ENCODE assay signal across 31 cellular contexts in genomic region chr13:110696776-110697175, GRCh38. TPM values are rescaled to one million over a fixed set of nuclear protein-coding genes. Genes with fewer than 3 reads are reported as not detected.
DNase-seq lines count a peak whose midpoint lies in the region; ATAC-seq and TF ChIP-seq lines count a peak whose summit lies in the region.
"Had no signal": no experiment of that assay in that cellular context is flagged by ENCODE, and none has a peak within 500 bp of the region (broad histone marks: within the 10 kb centered on the region; RNA-seq: fewer than 3 reads in every experiment).

No MANE protein-coding gene starts in this region.

- DNase-seq in activated naive CD8-positive, alpha-beta T cell treated with anti-CD3 and anti-CD28 coated beads for 36 hours = no peak
- DNase-seq in activated naive CD8-positive, alpha-beta T cell treated with anti-CD3 and anti-CD28 coated beads, Interleukin-2, amount 50 U/mL, for 24 hours = no peak
- DNase-seq in RWPE1 (ENCODE audit: low spot score) (no peak), left lobe of liver (ENCODE audit: low spot score) (peak; percentile 37), type B pancreatic cell (ENCODE audit: extremely low spot score, unreplicated experiment) (peak; percentile 39), germinal center (ENCODE audit: low spot score) (no peak), NOMO-1 treated with DMSO at 0.1 percent for 48 hours (lab: John Stamatoyannopoulos, UW; ENCODE audit: unreplicated experiment) (no peak)
- no peak for DNase-seq in activated T-helper 1 cell treated with anti-CD3 and anti-CD28 coated beads, Interleukin-12 subunit alpha, Interleukin-12 subunit beta, Interleukin-2, Interleukin-4 antibody, amounts not matched to agents 30 ng/mL and 10 ng/mL and 1 ng/mL, durations not matched to agents 14 hours and 24 hours and 36 hours (ENCODE audit: low spot score)
- DNase-seq: activated CD4-positive, alpha-beta T cell treated with anti-CD3 and anti-CD28 coated beads, Interleukin-2, amount 50 U/mL, for 48 hours; activated T-cell treated with anti-CD3 and anti-CD28 coated beads, Interleukin-2, amount 50 U/mL, for 1 hour; C1 segment of cervical spinal cord; cerebellar nuclear complex; DMS79; foreskin fibroblast; GDM1; Karpas-422; MV-4-11; naive B cell; NCI-H1436; NCI-H345; nucleus accumbens; SIG-M5; stimulated activated CD4-positive, alpha-beta T cell treated with anti-CD3 and anti-CD28 coated beads, Interleukin-15, amount 100 ng/mL, for 24 hours; stimulated activated CD4-positive, alpha-beta T cell treated with anti-CD3 and anti-CD28 coated beads, Interleukin-4, amount 100 ng/mL, for 4 hours; SW 1271; upper lobe of left lung had no signal

- no peak for ATAC-seq in activated naive CD8-positive, alpha-beta T cell treated with anti-CD3 and anti-CD28 coated beads, Interleukin-2, amount 50 U/mL, for 24 hours
- no peak for ATAC-seq in left lobe of liver
- ATAC-seq: Panc1; stimulated activated effector memory CD8-positive, alpha-beta T cell treated with anti-CD3 and anti-CD28 coated beads, Interleukin-12 subunit alpha, Interleukin-12 subunit beta, amount 100 ng/mL, for 72 hours had no signal

- H3K4me1 Mint-ChIP-seq in activated naive CD8-positive, alpha-beta T cell treated with anti-CD3 and anti-CD28 coated beads for 36 hours = peaks cover 20% of the 10 kb centered on the region
- peaks cover 21% of the 10 kb centered on the region for H3K4me1 Mint-ChIP-seq in activated naive CD8-positive, alpha-beta T cell treated with anti-CD3 and anti-CD28 coated beads, Interleukin-2, amount 50 U/mL, for 24 hours
- H3K4me1 Mint-ChIP-seq in type B pancreatic cell (ENCODE audit: unreplicated experiment) = no peaks in the 10 kb centered on the region
- peaks cover 10% of the 10 kb centered on the region for H3K4me1 Mint-ChIP-seq in activated T-helper 1 cell treated with anti-CD3 and anti-CD28 coated beads, Interleukin-12 subunit alpha, Interleukin-12 subunit beta, Interleukin-2, Interleukin-4 antibody, amounts not matched to agents 30 ng/mL and 10 ng/mL and 1 ng/mL, durations not matched to agents 14 hours and 24 hours and 36 hours (ENCODE audit: low read depth)
- H3K4me1 Mint-ChIP-seq: mesothelial cell of epicardium had no signal

- H3K27ac ChIP-seq in RWPE1 = peak overlapping the region; percentile 20; the same call in 1 of the 2 replicates
- H3K27ac ChIP-seq: esophagus muscularis mucosa, upper lobe of left lung had no signal

- no peak overlapping the region for H3K4me3 Mint-ChIP-seq in activated naive CD8-positive, alpha-beta T cell treated with anti-CD3 and anti-CD28 coated beads for 36 hours
- H3K4me3 Mint-ChIP-seq in activated naive CD8-positive, alpha-beta T cell treated with anti-CD3 and anti-CD28 coated beads, Interleukin-2, amount 50 U/mL, for 24 hours = no peak overlapping the region
- no peak overlapping the region for H3K4me3 Mint-ChIP-seq in type B pancreatic cell
- no peak overlapping the region for H3K4me3 Mint-ChIP-seq in activated T-helper 1 cell treated with anti-CD3 and anti-CD28 coated beads, Interleukin-12 subunit alpha, Interleukin-12 subunit beta, Interleukin-2, Interleukin-4 antibody, amounts not matched to agents 30 ng/mL and 10 ng/mL and 1 ng/mL, durations not matched to agents 14 hours and 24 hours and 36 hours
- H3K4me3 Mint-ChIP-seq: brain; mesothelial cell of epicardium; naive B cell; stimulated activated effector memory CD8-positive, alpha-beta T cell treated with anti-CD3 and anti-CD28 coated beads, Interleukin-12 subunit alpha, Interleukin-12 subunit beta, amount 100 ng/mL, for 72 hours had no signal

- intact Hi-C loops in activated T-helper 1 cell treated with anti-CD3 and anti-CD28 coated beads, Interleukin-12 subunit alpha, Interleukin-12 subunit beta, Interleukin-2, Interleukin-4 antibody, amounts not matched to agents 30 ng/mL and 10 ng/mL and 1 ng/mL, durations not matched to agents 14 hours and 24 hours and 36 hours (cut with micrococcal nuclease) = no loop called here

- H3K27ac Mint-ChIP-seq in activated naive CD8-positive, alpha-beta T cell treated with anti-CD3 and anti-CD28 coated beads for 36 hours = peak overlapping the region; percentile 39
- no peak overlapping the region for H3K27ac Mint-ChIP-seq in activated naive CD8-positive, alpha-beta T cell treated with anti-CD3 and anti-CD28 coated beads, Interleukin-2, amount 50 U/mL, for 24 hours
- H3K27ac Mint-ChIP-seq in type B pancreatic cell = no peak overlapping the region
- H3K27ac Mint-ChIP-seq in activated T-helper 1 cell treated with anti-CD3 and anti-CD28 coated beads, Interleukin-12 subunit alpha, Interleukin-12 subunit beta, Interleukin-2, Interleukin-4 antibody, amounts not matched to agents 30 ng/mL and 10 ng/mL and 1 ng/mL, durations not matched to agents 14 hours and 24 hours and 36 hours = no peak overlapping the region
- H3K27ac Mint-ChIP-seq: mesothelial cell of epicardium; stimulated activated effector memory CD8-positive, alpha-beta T cell treated with anti-CD3 and anti-CD28 coated beads, Interleukin-12 subunit alpha, Interleukin-12 subunit beta, amount 100 ng/mL, for 72 hours had no signal

- H3K27me3 Mint-ChIP-seq in activated naive CD8-positive, alpha-beta T cell treated with anti-CD3 and anti-CD28 coated beads for 36 hours = no peaks in the 10 kb centered on the region
- H3K27me3 Mint-ChIP-seq in activated naive CD8-positive, alpha-beta T cell treated with anti-CD3 and anti-CD28 coated beads, Interleukin-2, amount 50 U/mL, for 24 hours = no peaks in the 10 kb centered on the region
- H3K27me3 Mint-ChIP-seq in type B pancreatic cell = no peaks in the 10 kb centered on the region
- no peaks in the 10 kb centered on the region for H3K27me3 Mint-ChIP-seq in activated T-helper 1 cell treated with anti-CD3 and anti-CD28 coated beads, Interleukin-12 subunit alpha, Interleukin-12 subunit beta, Interleukin-2, Interleukin-4 antibody, amounts not matched to agents 30 ng/mL and 10 ng/mL and 1 ng/mL, durations not matched to agents 14 hours and 24 hours and 36 hours (ENCODE audit: insufficient read depth)
- H3K27me3 Mint-ChIP-seq: brain, naive B cell had no signal

- peaks cover 28% of the 10 kb centered on the region for H3K36me3 Mint-ChIP-seq in activated naive CD8-positive, alpha-beta T cell treated with anti-CD3 and anti-CD28 coated beads for 36 hours
- H3K36me3 Mint-ChIP-seq in activated naive CD8-positive, alpha-beta T cell treated with anti-CD3 and anti-CD28 coated beads, Interleukin-2, amount 50 U/mL, for 24 hours (ENCODE audit: low read depth) = peaks cover 41% of the 10 kb centered on the region
- H3K36me3 Mint-ChIP-seq in type B pancreatic cell = peaks cover 22% of the 10 kb centered on the region
- peaks cover 46% of the 10 kb centered on the region for H3K36me3 Mint-ChIP-seq in activated T-helper 1 cell treated with anti-CD3 and anti-CD28 coated beads, Interleukin-12 subunit alpha, Interleukin-12 subunit beta, Interleukin-2, Interleukin-4 antibody, amounts not matched to agents 30 ng/mL and 10 ng/mL and 1 ng/mL, durations not matched to agents 14 hours and 24 hours and 36 hours (ENCODE audit: low read depth)

- CTCF ChIA-PET in RWPE1 (lab: Yijun Ruan, JAX) = no interaction called here

- TF ChIP-seq CTCF in RWPE1 (conservative IDR thresholded peaks at IDR 0.05; ENCODE audit: low read depth) = no peak
- TF ChIP-seq CTCF in type B pancreatic cell (conservative IDR thresholded peaks at IDR 0.05) = no peak

- POLR2A ChIA-PET in RWPE1 (lab: Yijun Ruan, JAX; ENCODE audit: low non-redundant PET) = no interaction called here

- H3K9me3 Mint-ChIP-seq in activated naive CD8-positive, alpha-beta T cell treated with anti-CD3 and anti-CD28 coated beads for 36 hours = no peaks in the 10 kb centered on the region
- no peaks in the 10 kb centered on the region for H3K9me3 Mint-ChIP-seq in activated naive CD8-positive, alpha-beta T cell treated with anti-CD3 and anti-CD28 coated beads, Interleukin-2, amount 50 U/mL, for 24 hours
- no peaks in the 10 kb centered on the region for H3K9me3 Mint-ChIP-seq in type B pancreatic cell
- H3K9me3 Mint-ChIP-seq in activated T-helper 1 cell treated with anti-CD3 and anti-CD28 coated beads, Interleukin-12 subunit alpha, Interleukin-12 subunit beta, Interleukin-2, Interleukin-4 antibody, amounts not matched to agents 30 ng/mL and 10 ng/mL and 1 ng/mL, durations not matched to agents 14 hours and 24 hours and 36 hours = no peaks in the 10 kb centered on the region
- H3K9me3 Mint-ChIP-seq: brain; mesothelial cell of epicardium; naive B cell; stimulated activated effector memory CD8-positive, alpha-beta T cell treated with anti-CD3 and anti-CD28 coated beads, Interleukin-12 subunit alpha, Interleukin-12 subunit beta, amount 100 ng/mL, for 72 hours had no signal

RNA-seq across cellular contexts. Expression of gene CARS2, which starts 9.1 kb away (rescaled TPM):
- total RNA-seq in activated naive CD8-positive, alpha-beta T cell treated with anti-CD3 and anti-CD28 coated beads for 36 hours = 10 to 100 TPM; 81.1 to 84.8 TPM
- total RNA-seq in left lobe of liver = 33.9 TPM
- 62.0 and 73.4 TPM in 2 replicates for total RNA-seq in type B pancreatic cell (ENCODE audit: low replicate concordance)
- total RNA-seq in activated T-helper 1 cell treated with anti-CD3 and anti-CD28 coated beads, Interleukin-12 subunit alpha, Interleukin-12 subunit beta, Interleukin-2, Interleukin-4 antibody, amounts not matched to agents 30 ng/mL and 10 ng/mL and 1 ng/mL, durations not matched to agents 14 hours and 24 hours and 36 hours = 106 and 110 TPM in 2 replicates

RNA-seq across cellular contexts. Expression of gene ING1, which starts 16.7 kb away (rescaled TPM):
- 10 to 100 TPM; 16.7 to 18.4 TPM for total RNA-seq in activated naive CD8-positive, alpha-beta T cell treated with anti-CD3 and anti-CD28 coated beads for 36 hours
- total RNA-seq in left lobe of liver (15.2 TPM), type B pancreatic cell (ENCODE audit: low replicate concordance) (17.8 and 18.0 TPM in 2 replicates)
- total RNA-seq in activated T-helper 1 cell treated with anti-CD3 and anti-CD28 coated beads, Interleukin-12 subunit alpha, Interleukin-12 subunit beta, Interleukin-2, Interleukin-4 antibody, amounts not matched to agents 30 ng/mL and 10 ng/mL and 1 ng/mL, durations not matched to agents 14 hours and 24 hours and 36 hours = 15.9 and 16.4 TPM in 2 replicates

Comparison
In these comparisons a context has a peak if more than half of its experiments do, and no peak if none do; other contexts are left out.
1. DNase-seq: peak in left lobe of liver (single experiment) and type B pancreatic cell (single experiment); none in activated naive CD8-positive, alpha-beta T cell treated with anti-CD3 and anti-CD28 coated beads for 36 hours (single experiment), activated naive CD8-positive, alpha-beta T cell treated with anti-CD3 and anti-CD28 coated beads, Interleukin-2, amount 50 U/mL, for 24 hours (single experiment), RWPE1 (single experiment), activated T-helper 1 cell treated with anti-CD3 and anti-CD28 coated beads, Interleukin-12 subunit alpha, Interleukin-12 subunit beta, Interleukin-2, Interleukin-4 antibody, amounts not matched to agents 30 ng/mL and 10 ng/mL and 1 ng/mL, durations not matched to agents 14 hours and 24 hours and 36 hours (single experiment), germinal center (single experiment) and NOMO-1 treated with DMSO at 0.1 percent for 48 hours (single experiment).